8 cellular contexts compared by ENCODE assay signal in genomic region chr16:19168173-19169080, GRCh38. TPM values are rescaled to one million over a fixed set of nuclear protein-coding genes. Genes with fewer than 3 reads are reported as not detected.
DNase-seq lines count a peak whose midpoint lies in the region; FAIRE-seq lines count a peak whose summit lies in the region.

TSS of gene SYT17 (plus strand) at chr16:19168240. CDS start at chr16:19168647, 407 bp downstream.

- H3K23ac ChIP-seq in trophoblast cell (ENCODE audit: low read length): no peak within 1 kb of the TSS

- H4K12ac ChIP-seq in trophoblast cell (ENCODE audit: low read depth, low read length): peak within 1 kb of the TSS; percentile 74

- H3K79me2 ChIP-seq in trophoblast cell (ENCODE audit: control insufficient read depth, insufficient read depth, low read length, poor library complexity): peaks cover 5% of the 10 kb centered on the region

- H2AK5ac ChIP-seq in trophoblast cell (ENCODE audit: low read length): no peak within 1 kb of the TSS

- peak within 1 kb of the TSS; percentile 62 for H3K14ac ChIP-seq in trophoblast cell (ENCODE audit: low read length)

- no peaks in the 10 kb centered on the region for H3K36me3 ChIP-seq in trophoblast cell (ENCODE audit: control insufficient read depth in 1 of 2, insufficient read depth in 2 of 2, low read length in 2 of 2)

- peaks cover 5% of the 10 kb centered on the region for H3K27me3 ChIP-seq in trophoblast cell (ENCODE audit: insufficient read depth, low read length)

- H3K9ac ChIP-seq in trophoblast cell (ENCODE audit: low read length): no peak within 1 kb of the TSS

- WGBS in trophoblast cell (ENCODE audit: extremely low coverage, insufficient coverage, insufficient read length): no CpG with 5 or more reads among the region's 86 CpGs

- no peak for FAIRE-seq in frontal cortex (lab: Jason Lieb, UNC)

- peaks cover 4% of the 10 kb centered on the region for H3K9me3 ChIP-seq in trophoblast cell (ENCODE audit: insufficient read depth, low read depth, low read length)

- peak within 1 kb of the TSS; percentile 63 for H3K4me3 ChIP-seq in trophoblast cell (ENCODE audit: low read depth, low read length)

- DNase-seq in NCI-H748 (lab: John Stamatoyannopoulos, UW; ENCODE audit: unreplicated experiment) (peak; percentile 83), NCI-H748 treated with DMSO at 0.1 percent for 48 hours (lab: John Stamatoyannopoulos, UW) (no peak), SHP77 (lab: John Stamatoyannopoulos, UW) (peak; percentile 54 to 59), frontal cortex (ENCODE audit: low spot score in 2 of 2) (peak; percentile 55 to 66), trophoblast cell (peak; percentile 61 to 76), hepatic stellate cell (ENCODE audit: low spot score) (no peak), NCI-H226 (no peak), GF-D8 (lab: John Stamatoyannopoulos, UW) (no peak)

- peak within 1 kb of the TSS; percentile 73 for H2BK120ac ChIP-seq in trophoblast cell (ENCODE audit: insufficient read depth, low read length, poor library complexity)

- H3K4me2 ChIP-seq in trophoblast cell (ENCODE audit: low read length): peak within 1 kb of the TSS; percentile 96

- no peak within 1 kb of the TSS for H3K27ac ChIP-seq in trophoblast cell (ENCODE audit: low read depth, low read length)

- H3K4me1 ChIP-seq in trophoblast cell (ENCODE audit: control insufficient read depth in 1 of 2, insufficient read depth in 2 of 2, low read length in 2 of 2): peaks cover 2 to 13% of the 10 kb centered on the region in 2 experiments

- H2BK12ac ChIP-seq in trophoblast cell (ENCODE audit: low read length): no peak within 1 kb of the TSS

- H3K18ac ChIP-seq in trophoblast cell (ENCODE audit: low read length): peak within 1 kb of the TSS; percentile 52

- peak within 1 kb of the TSS; percentile 59 for H4K91ac ChIP-seq in trophoblast cell (ENCODE audit: low read depth, low read length)

- peaks cover 7% of the 10 kb centered on the region for H3K79me1 ChIP-seq in trophoblast cell (ENCODE audit: low read length)

- peak within 1 kb of the TSS; percentile 55 for H4K8ac ChIP-seq in trophoblast cell (ENCODE audit: low read depth, low read length)

- H2AFZ ChIP-seq in trophoblast cell (ENCODE audit: insufficient read depth, low read length, poor library complexity): peak within 1 kb of the TSS; percentile 86

- peak within 1 kb of the TSS; percentile 44 for H3K4ac ChIP-seq in trophoblast cell (ENCODE audit: low read depth, low read length)

- H2BK5ac ChIP-seq in trophoblast cell (ENCODE audit: low read depth, low read length, poor library complexity): no peak within 1 kb of the TSS

RNA-seq across cellular contexts. Expression of gene SYT17, which starts in this region (rescaled TPM):
- total RNA-seq in frontal cortex: 8.2 TPM
- 3.4 and 3.9 TPM in 2 replicates for polyA plus RNA-seq in trophoblast cell (2013)

Comparison
In these comparisons a context has a peak if more than half of its experiments do, and no peak if none do; other contexts are left out.
1. DNase-seq: peak in NCI-H748 (single experiment), SHP77 (2 of 2), frontal cortex (2 of 2) and trophoblast cell (2 of 2); none in NCI-H748 treated with DMSO at 0.1 percent for 48 hours (single experiment), hepatic stellate cell (single experiment), NCI-H226 (single experiment) and GF-D8 (single experiment).